ENCODE assay signal across 1 cellular context in genomic region chr15:101652783-101653430, GRCh38.
TF ChIP-seq lines count a peak whose summit lies in the region.

No MANE protein-coding gene starts in this region.

TF ChIP-seq in HEK293, 187 proteins besides CTCF, POLR2A, EP300 and RAD21 (continued from another document and continues in another):
- TF ChIP-seq, protein P1, sequence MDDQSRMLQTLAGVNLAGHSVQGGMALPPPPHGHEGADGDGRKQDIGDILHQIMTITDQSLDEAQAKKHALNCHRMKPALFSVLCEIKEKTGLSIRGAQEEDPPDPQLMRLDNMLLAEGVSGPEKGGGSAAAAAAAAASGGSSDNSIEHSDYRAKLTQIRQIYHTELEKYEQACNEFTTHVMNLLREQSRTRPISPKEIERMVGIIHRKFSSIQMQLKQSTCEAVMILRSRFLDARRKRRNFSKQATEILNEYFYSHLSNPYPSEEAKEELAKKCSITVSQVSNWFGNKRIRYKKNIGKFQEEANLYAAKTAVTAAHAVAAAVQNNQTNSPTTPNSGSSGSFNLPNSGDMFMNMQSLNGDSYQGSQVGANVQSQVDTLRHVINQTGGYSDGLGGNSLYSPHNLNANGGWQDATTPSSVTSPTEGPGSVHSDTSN (CRISPR knock-in tag; IDR thresholded peaks at IDR 0.05) = peak; percentile 55
- 0 out of 2 replicates have a peak, but pooled peaks have one; percentile 45 for TF ChIP-seq ZNF600 (tag by site-specific recombination; IDR thresholded peaks at IDR 0.05)
- no peak; the same call in 1 of the 2 replicates for TF ChIP-seq PRDM1 (tag by site-specific recombination; IDR thresholded peaks at IDR 0.05)
- no peak; the same call in 1 of the 2 replicates for TF ChIP-seq ZFP37 (tag by site-specific recombination; IDR thresholded peaks at IDR 0.05)
- TF ChIP-seq ZNF26 (tag by site-specific recombination; IDR thresholded peaks at IDR 0.05) = no peak
- TF ChIP-seq ZNF175 (tag by site-specific recombination; IDR thresholded peaks at IDR 0.05) = no peak
- no peak for TF ChIP-seq KLF7 (tag by site-specific recombination; IDR thresholded peaks at IDR 0.05; ENCODE audit: borderline replicate concordance)
- TF ChIP-seq, protein P2, sequence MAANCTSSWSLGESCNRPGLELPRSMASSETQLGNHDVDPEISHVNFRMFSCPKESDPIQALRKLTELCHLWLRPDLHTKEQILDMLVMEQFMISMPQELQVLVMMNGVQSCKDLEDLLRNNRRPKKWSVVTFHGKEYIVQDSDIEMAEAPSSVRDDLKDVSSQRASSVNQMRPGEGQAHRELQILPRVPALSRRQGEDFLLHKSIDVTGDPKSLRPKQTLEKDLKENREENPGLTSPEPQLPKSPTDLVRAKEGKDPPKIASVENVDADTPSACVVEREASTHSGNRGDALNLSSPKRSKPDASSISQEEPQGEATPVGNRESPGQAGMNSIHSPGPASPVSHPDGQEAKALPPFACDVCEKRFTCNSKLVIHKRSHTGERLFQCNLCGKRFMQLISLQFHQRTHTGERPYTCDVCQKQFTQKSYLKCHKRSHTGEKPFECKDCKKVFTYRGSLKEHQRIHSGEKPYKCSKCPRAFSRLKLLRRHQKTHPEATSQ (tag by site-specific recombination; IDR thresholded peaks at IDR 0.05) = no peak
- TF ChIP-seq MEIS1 (CRISPR knock-in tag; IDR thresholded peaks at IDR 0.05; ENCODE audit: borderline replicate concordance) = no peak
- TF ChIP-seq ZFHX2 (tag by site-specific recombination; conservative IDR thresholded peaks at IDR 0.05) = peak; percentile 73; the same call in 1 of the 2 replicates
- no peak for TF ChIP-seq ZNF514 (tag by site-specific recombination; IDR thresholded peaks at IDR 0.05)
- TF ChIP-seq, protein P3, sequence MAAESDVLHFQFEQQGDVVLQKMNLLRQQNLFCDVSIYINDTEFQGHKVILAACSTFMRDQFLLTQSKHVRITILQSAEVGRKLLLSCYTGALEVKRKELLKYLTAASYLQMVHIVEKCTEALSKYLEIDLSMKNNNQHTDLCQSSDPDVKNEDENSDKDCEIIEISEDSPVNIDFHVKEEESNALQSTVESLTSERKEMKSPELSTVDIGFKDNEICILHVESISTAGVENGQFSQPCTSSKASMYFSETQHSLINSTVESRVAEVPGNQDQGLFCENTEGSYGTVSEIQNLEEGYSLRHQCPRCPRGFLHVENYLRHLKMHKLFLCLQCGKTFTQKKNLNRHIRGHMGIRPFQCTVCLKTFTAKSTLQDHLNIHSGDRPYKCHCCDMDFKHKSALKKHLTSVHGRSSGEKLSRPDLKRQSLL (tag by site-specific recombination; IDR thresholded peaks at IDR 0.05) = no peak
- TF ChIP-seq ZBTB10 (tag by site-specific recombination; IDR thresholded peaks at IDR 0.05) = no peak
- TF ChIP-seq ZNF843 (tag by site-specific recombination; IDR thresholded peaks at IDR 0.05) = 0 out of 2 replicates have a peak, but pooled peaks have one; percentile 5
- no peak for TF ChIP-seq ZNF791 (tag by site-specific recombination; IDR thresholded peaks at IDR 0.05)
- TF ChIP-seq ZEB2 (tag by site-specific recombination; IDR thresholded peaks at IDR 0.05) = no peak
- no peak for TF ChIP-seq ZNF623 (tag by site-specific recombination; IDR thresholded peaks at IDR 0.05)
- TF ChIP-seq MZF1 (tag by site-specific recombination; IDR thresholded peaks at IDR 0.05; ENCODE audit: borderline replicate concordance) = no peak
- TF ChIP-seq ZNF645 (tag by site-specific recombination; IDR thresholded peaks at IDR 0.05) = no peak
- TF ChIP-seq, protein P4, sequence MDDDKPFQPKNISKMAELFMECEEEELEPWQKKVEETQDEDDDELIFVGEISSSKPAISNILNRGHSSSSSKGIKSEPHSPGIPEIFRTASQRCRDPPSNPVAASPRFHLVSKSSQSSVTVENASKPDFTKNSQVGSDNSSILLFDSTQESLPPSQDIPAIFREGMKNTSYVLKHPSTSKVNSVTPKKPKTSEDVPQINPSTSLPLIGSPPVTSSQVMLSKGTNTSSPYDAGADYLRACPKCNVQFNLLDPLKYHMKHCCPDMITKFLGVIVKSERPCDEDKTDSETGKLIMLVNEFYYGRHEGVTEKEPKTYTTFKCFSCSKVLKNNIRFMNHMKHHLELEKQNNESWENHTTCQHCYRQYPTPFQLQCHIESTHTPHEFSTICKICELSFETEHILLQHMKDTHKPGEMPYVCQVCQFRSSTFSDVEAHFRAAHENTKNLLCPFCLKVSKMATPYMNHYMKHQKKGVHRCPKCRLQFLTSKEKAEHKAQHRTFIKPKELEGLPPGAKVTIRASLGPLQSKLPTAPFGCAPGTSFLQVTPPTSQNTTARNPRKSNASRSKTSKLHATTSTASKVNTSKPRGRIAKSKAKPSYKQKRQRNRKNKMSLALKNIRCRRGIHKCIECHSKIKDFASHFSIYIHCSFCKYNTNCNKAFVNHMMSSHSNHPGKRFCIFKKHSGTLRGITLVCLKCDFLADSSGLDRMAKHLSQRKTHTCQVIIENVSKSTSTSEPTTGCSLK (tag by site-specific recombination; IDR thresholded peaks at IDR 0.05) = no peak
- TF ChIP-seq ZNF548 (tag by site-specific recombination; IDR thresholded peaks at IDR 0.05) = no peak
- no peak for TF ChIP-seq ZNF510 (tag by site-specific recombination; IDR thresholded peaks at IDR 0.05; ENCODE audit: insufficient replicate concordance)
- no peak for TF ChIP-seq ZNF521 (tag by site-specific recombination; IDR thresholded peaks at IDR 0.05)
- TF ChIP-seq, protein P5, sequence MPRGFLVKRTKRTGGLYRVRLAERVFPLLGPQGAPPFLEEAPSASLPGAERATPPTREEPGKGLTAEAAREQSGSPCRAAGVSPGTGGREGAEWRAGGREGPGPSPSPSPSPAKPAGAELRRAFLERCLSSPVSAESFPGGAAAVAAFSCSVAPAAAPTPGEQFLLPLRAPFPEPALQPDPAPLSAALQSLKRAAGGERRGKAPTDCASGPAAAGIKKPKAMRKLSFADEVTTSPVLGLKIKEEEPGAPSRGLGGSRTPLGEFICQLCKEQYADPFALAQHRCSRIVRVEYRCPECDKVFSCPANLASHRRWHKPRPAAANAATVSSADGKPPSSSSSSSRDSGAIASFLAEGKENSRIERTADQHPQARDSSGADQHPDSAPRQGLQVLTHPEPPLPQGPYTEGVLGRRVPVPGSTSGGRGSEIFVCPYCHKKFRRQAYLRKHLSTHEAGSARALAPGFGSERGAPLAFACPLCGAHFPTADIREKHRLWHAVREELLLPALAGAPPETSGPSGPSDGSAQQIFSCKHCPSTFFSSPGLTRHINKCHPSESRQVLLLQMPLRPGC (tag by site-specific recombination; IDR thresholded peaks at IDR 0.05) = no peak
- TF ChIP-seq ZNF324 (tag by site-specific recombination; IDR thresholded peaks at IDR 0.05) = peak; percentile 14; the same call in 1 of the 2 replicates
- TF ChIP-seq PRDM6 (tag by site-specific recombination; IDR thresholded peaks at IDR 0.05) = no peak
- TF ChIP-seq ZNF654 (tag by site-specific recombination; IDR thresholded peaks at IDR 0.05; ENCODE audit: low read depth) = no peak
- no peak for TF ChIP-seq ZNF488 (tag by site-specific recombination; IDR thresholded peaks at IDR 0.05)
- TF ChIP-seq ZBTB17 (tag by site-specific recombination; IDR thresholded peaks at IDR 0.05) = peak; percentile 34; the same call in 1 of the 2 replicates
- no peak for TF ChIP-seq ZNF433 (tag by site-specific recombination; IDR thresholded peaks at IDR 0.05; ENCODE audit: low read depth)
- TF ChIP-seq ZNF350 (tag by site-specific recombination; IDR thresholded peaks at IDR 0.05) = no peak
- TF ChIP-seq, protein P6, sequence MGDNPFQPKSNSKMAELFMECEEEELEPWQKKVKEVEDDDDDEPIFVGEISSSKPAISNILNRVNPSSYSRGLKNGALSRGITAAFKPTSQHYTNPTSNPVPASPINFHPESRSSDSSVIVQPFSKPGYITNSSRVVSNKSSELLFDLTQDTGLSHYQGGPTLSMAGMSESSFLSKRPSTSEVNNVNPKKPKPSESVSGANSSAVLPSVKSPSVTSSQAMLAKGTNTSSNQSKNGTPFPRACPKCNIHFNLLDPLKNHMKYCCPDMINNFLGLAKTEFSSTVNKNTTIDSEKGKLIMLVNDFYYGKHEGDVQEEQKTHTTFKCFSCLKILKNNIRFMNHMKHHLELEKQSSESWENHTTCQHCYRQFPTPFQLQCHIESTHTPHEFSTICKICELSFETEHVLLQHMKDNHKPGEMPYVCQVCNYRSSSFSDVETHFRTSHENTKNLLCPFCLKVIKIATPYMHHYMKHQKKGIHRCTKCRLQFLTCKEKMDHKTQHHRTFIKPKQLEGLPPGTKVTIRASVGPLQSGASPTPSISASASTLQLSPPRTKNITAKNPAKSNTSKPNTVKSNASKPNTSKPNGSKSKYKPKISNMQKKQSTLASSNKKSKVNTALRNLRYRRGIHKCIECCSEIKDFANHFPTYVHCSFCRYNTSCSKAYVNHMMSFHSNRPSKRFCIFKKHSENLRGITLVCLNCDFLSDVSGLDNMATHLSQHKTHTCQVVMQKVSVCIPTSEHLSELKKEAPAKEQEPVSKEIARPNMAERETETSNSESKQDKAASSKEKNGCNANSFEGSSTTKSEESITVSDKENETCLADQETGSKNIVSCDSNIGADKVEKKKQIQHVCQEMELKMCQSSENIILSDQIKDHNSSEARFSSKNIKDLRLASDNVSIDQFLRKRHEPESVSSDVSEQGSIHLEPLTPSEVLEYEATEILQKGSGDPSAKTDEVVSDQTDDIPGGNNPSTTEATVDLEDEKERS (tag by site-specific recombination; IDR thresholded peaks at IDR 0.05) = no peak
